In genomic region chr4:68594678-68595077, GRCh38 we compare ENCODE assay signal across 31 cellular contexts. TPM values are rescaled to one million over a fixed set of nuclear protein-coding genes. Genes with fewer than 3 reads are reported as not detected.
"Had no signal": no experiment of that assay in that cellular context is flagged by ENCODE, and none has a peak within 500 bp of the region (broad histone marks: within the 10 kb centered on the region; RNA-seq: fewer than 3 reads in every experiment).

No MANE protein-coding gene starts in this region.

- H3K27ac Mint-ChIP-seq: stimulated activated effector memory CD8-positive, alpha-beta T cell treated with anti-CD3 and anti-CD28 coated beads, Interleukin-12 subunit alpha, Interleukin-12 subunit beta, amount 100 ng/mL, for 72 hours; stimulated activated memory B cell treated with anti-CD40 and anti-IgM and Interleukin-4, amounts not matched to agents 10 μg/mL and 1 μg/mL and 100 μg/mL, for 72 hours; stimulated activated naive B cell treated with anti-CD40 and anti-IgM and Interleukin-4, amounts not matched to agents 10 μg/mL and 1 μg/mL and 100 μg/mL, for 72 hours; stimulated activated naive CD8-positive, alpha-beta T cell treated with anti-CD3 and anti-CD28 coated beads, Interleukin-15, amount 100 ng/mL, for 72 hours; stimulated activated naive CD8-positive, alpha-beta T cell treated with anti-CD3 and anti-CD28 coated beads, Interleukin-15, Interleukin-2, amounts not matched to agents 100 ng/mL and 50 ng/mL, for 24 hours; type B pancreatic cell had no signal

- H3K4me1 Mint-ChIP-seq: stimulated activated effector memory CD8-positive, alpha-beta T cell treated with anti-CD3 and anti-CD28 coated beads, Interleukin-12 subunit alpha, Interleukin-12 subunit beta, amount 100 ng/mL, for 72 hours; stimulated activated memory B cell treated with anti-CD40 and anti-IgM and Interleukin-4, amounts not matched to agents 10 μg/mL and 1 μg/mL and 100 μg/mL, for 72 hours; stimulated activated naive B cell treated with anti-CD40 and anti-IgM and Interleukin-4, amounts not matched to agents 10 μg/mL and 1 μg/mL and 100 μg/mL, for 72 hours; stimulated activated naive CD8-positive, alpha-beta T cell treated with anti-CD3 and anti-CD28 coated beads, Interleukin-15, amount 100 ng/mL, for 72 hours had no signal

- H3K4me1 ChIP-seq: stomach, suprapubic skin, testis, thyroid gland, tibial artery, tibial nerve, transverse colon, upper lobe of left lung, upper lobe of right lung, uterus, vagina had no signal

- H3K9me3 Mint-ChIP-seq: stimulated activated effector memory CD8-positive, alpha-beta T cell treated with anti-CD3 and anti-CD28 coated beads, Interleukin-12 subunit alpha, Interleukin-12 subunit beta, amount 100 ng/mL, for 72 hours; stimulated activated memory B cell treated with anti-CD40 and anti-IgM and Interleukin-4, amounts not matched to agents 10 μg/mL and 1 μg/mL and 100 μg/mL, for 72 hours; stimulated activated naive B cell treated with anti-CD40 and anti-IgM and Interleukin-4, amounts not matched to agents 10 μg/mL and 1 μg/mL and 100 μg/mL, for 72 hours; stimulated activated naive CD8-positive, alpha-beta T cell treated with anti-CD3 and anti-CD28 coated beads, Interleukin-15, amount 100 ng/mL, for 72 hours; stimulated activated naive CD8-positive, alpha-beta T cell treated with anti-CD3 and anti-CD28 coated beads, Interleukin-15, Interleukin-2, amounts not matched to agents 100 ng/mL and 50 ng/mL, for 24 hours; type B pancreatic cell had no signal

- H3K4me3 ChIP-seq: stomach, suprapubic skin, testis, thoracic aorta, thyroid gland, tibial artery, tibial nerve, transverse colon, upper lobe of left lung, upper lobe of right lung, uterus, vagina had no signal

- H3K27me3 Mint-ChIP-seq: stimulated activated memory B cell treated with anti-CD40 and anti-IgM and Interleukin-4, amounts not matched to agents 10 μg/mL and 1 μg/mL and 100 μg/mL, for 72 hours; stimulated activated naive B cell treated with anti-CD40 and anti-IgM and Interleukin-4, amounts not matched to agents 10 μg/mL and 1 μg/mL and 100 μg/mL, for 72 hours; stimulated activated naive CD8-positive, alpha-beta T cell treated with anti-CD3 and anti-CD28 coated beads, Interleukin-15, amount 100 ng/mL, for 72 hours; stimulated activated naive CD8-positive, alpha-beta T cell treated with anti-CD3 and anti-CD28 coated beads, Interleukin-15, Interleukin-2, amounts not matched to agents 100 ng/mL and 50 ng/mL, for 24 hours; type B pancreatic cell had no signal

- H3K4me3 Mint-ChIP-seq: stimulated activated effector memory CD8-positive, alpha-beta T cell treated with anti-CD3 and anti-CD28 coated beads, Interleukin-12 subunit alpha, Interleukin-12 subunit beta, amount 100 ng/mL, for 72 hours; stimulated activated memory B cell treated with anti-CD40 and anti-IgM and Interleukin-4, amounts not matched to agents 10 μg/mL and 1 μg/mL and 100 μg/mL, for 72 hours; stimulated activated naive B cell treated with anti-CD40 and anti-IgM and Interleukin-4, amounts not matched to agents 10 μg/mL and 1 μg/mL and 100 μg/mL, for 72 hours; stimulated activated naive CD8-positive, alpha-beta T cell treated with anti-CD3 and anti-CD28 coated beads, Interleukin-15, amount 100 ng/mL, for 72 hours; stimulated activated naive CD8-positive, alpha-beta T cell treated with anti-CD3 and anti-CD28 coated beads, Interleukin-15, Interleukin-2, amounts not matched to agents 100 ng/mL and 50 ng/mL, for 24 hours; type B pancreatic cell had no signal

- H3K36me3 Mint-ChIP-seq: stimulated activated effector memory CD8-positive, alpha-beta T cell treated with anti-CD3 and anti-CD28 coated beads, Interleukin-12 subunit alpha, Interleukin-12 subunit beta, amount 100 ng/mL, for 72 hours; stimulated activated memory B cell treated with anti-CD40 and anti-IgM and Interleukin-4, amounts not matched to agents 10 μg/mL and 1 μg/mL and 100 μg/mL, for 72 hours; stimulated activated naive B cell treated with anti-CD40 and anti-IgM and Interleukin-4, amounts not matched to agents 10 μg/mL and 1 μg/mL and 100 μg/mL, for 72 hours; type B pancreatic cell had no signal

- H3K27me3 ChIP-seq: stomach, suprapubic skin, testis, thyroid gland, tibial artery, tibial nerve, transverse colon, upper lobe of left lung, upper lobe of right lung, uterus, vagina had no signal

- H3K27ac ChIP-seq: stomach, suprapubic skin, testis, thoracic aorta, thyroid gland, tibial artery, tibial nerve, transverse colon, upper lobe of left lung, upper lobe of right lung, uterus, vagina had no signal

- FAIRE-seq: urothelium cell line had no signal

- H3K36me3 ChIP-seq: stomach, suprapubic skin, thoracic aorta, thyroid gland, tibial artery, tibial nerve, transverse colon, upper lobe of left lung, upper lobe of right lung, uterus, vagina had no signal

- ATAC-seq: stimulated activated effector memory CD8-positive, alpha-beta T cell treated with anti-CD3 and anti-CD28 coated beads, Interleukin-12 subunit alpha, Interleukin-12 subunit beta, amount 100 ng/mL, for 72 hours; stimulated activated memory B cell treated with anti-CD40 and anti-IgM and Interleukin-4, amounts not matched to agents 10 μg/mL and 1 μg/mL and 100 μg/mL, for 72 hours; stimulated activated naive B cell treated with anti-CD40 and anti-IgM and Interleukin-4, amounts not matched to agents 10 μg/mL and 1 μg/mL and 100 μg/mL, for 72 hours; stimulated activated naive CD8-positive, alpha-beta T cell treated with anti-CD3 and anti-CD28 coated beads, Interleukin-15, amount 100 ng/mL, for 72 hours; stimulated activated naive CD8-positive, alpha-beta T cell treated with anti-CD3 and anti-CD28 coated beads, Interleukin-15, Interleukin-2, amounts not matched to agents 100 U/mL and 50 U/mL, for 24 hours; upper lobe of right lung had no signal

- H3K9me3 ChIP-seq: stomach, suprapubic skin, testis, thoracic aorta, thyroid gland, tibial artery, tibial nerve, transverse colon, upper lobe of left lung, upper lobe of right lung, uterus, vagina had no signal

- DNase-seq: stimulated activated CD4-positive, alpha-beta T cell treated with anti-CD3 and anti-CD28 coated beads, Interleukin-2, amount 100 ng/mL, for 48 hours; stimulated activated CD4-positive, alpha-beta T cell treated with anti-CD3 and anti-CD28 coated beads, Interleukin-4, amount 100 ng/mL, for 1 hour; stimulated activated CD4-positive, alpha-beta T cell treated with anti-CD3 and anti-CD28 coated beads, Interleukin-4, amount 100 ng/mL, for 24 hours; stimulated activated CD4-positive, alpha-beta T cell treated with anti-CD3 and anti-CD28 coated beads, Interleukin-4, amount 100 ng/mL, for 4 hours; stimulated activated CD8-positive, alpha-beta memory T cell treated with anti-CD3 and anti-CD28 coated beads, Interleukin-4, amount 100 ng/mL, for 48 hours; stimulated activated naive B cell treated with anti-CD40 and anti-IgM and Interleukin-4, amounts not matched to agents 10 μg/mL and 1 μg/mL and 100 μg/mL, for 72 hours; stimulated activated naive CD4-positive, alpha-beta T cell; stimulated activated naive CD4-positive, alpha-beta T cell treated with Interleukin-2 at 50 U/mL for 16 hours; stimulated activated naive CD8-positive, alpha-beta T cell treated with anti-CD3 and anti-CD28 coated beads, Interleukin-15, amount 100 ng/mL, for 72 hours; stimulated activated naive CD8-positive, alpha-beta T cell treated with anti-CD3 and anti-CD28 coated beads, Interleukin-15, Interleukin-2, amounts not matched to agents 100 U/mL and 50 U/mL, for 24 hours; stomach; substantia nigra; testis; thyroid gland; tibial artery; transverse colon; trophoblast cell; upper lobe of left lung; upper lobe of right lung; uterus had no signal

RNA-seq across cellular contexts. Expression of gene UGT2B17, which starts 18.6 kb away (rescaled TPM):
- total RNA-seq: stomach, suprapubic skin, temporal lobe, thoracic aorta, thyroid gland, tibial nerve, upper lobe of right lung, urinary bladder, vagina had no signal
- polyA plus RNA-seq: urinary bladder had no signal
